In genomic region chr1:1664941-1665814, GRCh38 we compare ENCODE assay signal across 1 cellular context.
TF ChIP-seq lines count a peak whose summit lies in the region.

No MANE protein-coding gene starts in this region.

TF ChIP-seq in IMR-90, 13 proteins besides CTCF, POLR2A, EP300 and RAD21:
- TF ChIP-seq BHLHE40 (IDR thresholded peaks at IDR 0.05; ENCODE audit: low read depth, low read length): no peak
- no peak for TF ChIP-seq MAFK (IDR thresholded peaks at IDR 0.05; ENCODE audit: low read depth, low read length)
- TF ChIP-seq CHD1 (IDR thresholded peaks at IDR 0.05; ENCODE audit: low read depth, low read length): no peak
- no peak for TF ChIP-seq ELK1 (IDR thresholded peaks at IDR 0.05; ENCODE audit: borderline replicate concordance, low read depth, low read length)
- no peak for TF ChIP-seq MAZ (IDR thresholded peaks at IDR 0.05; ENCODE audit: borderline replicate concordance, low read depth, low read length)
- TF ChIP-seq RCOR1 (IDR thresholded peaks at IDR 0.05; ENCODE audit: insufficient replicate concordance, low read length): no peak
- no peak for TF ChIP-seq FOS (IDR thresholded peaks at IDR 0.05; ENCODE audit: low read depth, low read length)
- no peak for TF ChIP-seq CEBPB (IDR thresholded peaks at IDR 0.05; ENCODE audit: low read depth, low read length)
- no peak for TF ChIP-seq MXI1 (IDR thresholded peaks at IDR 0.05; ENCODE audit: borderline replicate concordance, low read depth, low read length)
- TF ChIP-seq SMC3 (IDR thresholded peaks at IDR 0.05; ENCODE audit: low read depth, low read length): no peak
- TF ChIP-seq RFX5 (IDR thresholded peaks at IDR 0.05; ENCODE audit: low read depth, low read length): no peak
- no peak for TF ChIP-seq NFE2L2 (IDR thresholded peaks at IDR 0.05; ENCODE audit: low read depth, low read length)
- no peak for TF ChIP-seq USF2 (IDR thresholded peaks at IDR 0.05; ENCODE audit: low read depth, low read length)
